In the genomic region with DNA sequence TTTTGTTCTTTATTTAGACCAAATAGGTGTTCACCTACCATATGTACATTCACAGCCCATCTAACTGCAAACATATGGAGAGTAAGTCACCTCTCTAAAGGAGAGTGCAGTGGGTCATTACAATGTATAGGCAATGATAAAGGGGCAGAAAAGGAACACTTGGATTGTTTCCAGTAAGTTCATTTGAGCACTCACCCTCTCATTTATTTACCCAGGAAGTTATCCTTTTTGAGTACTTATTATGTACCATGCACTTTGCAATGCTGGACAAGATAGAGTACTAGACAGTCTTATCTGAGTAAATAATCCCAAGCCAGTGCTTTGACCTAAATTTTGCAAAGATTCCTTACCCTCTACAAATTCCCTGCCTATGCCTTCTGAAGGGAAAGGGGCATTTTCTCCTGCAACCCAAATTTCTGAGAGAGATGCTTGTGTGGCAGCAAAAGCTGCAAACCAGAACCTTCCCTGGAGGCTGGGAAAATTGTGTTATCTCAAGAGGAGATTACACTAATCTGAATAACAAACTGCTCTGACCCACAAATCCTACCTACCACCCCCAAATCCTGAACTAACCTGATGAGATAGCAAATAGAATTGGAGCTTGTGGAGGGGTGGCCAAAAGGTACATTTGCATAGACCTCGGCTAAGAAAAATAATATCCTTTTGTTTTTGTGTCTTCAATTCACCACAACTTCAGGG, we compare ENCODE assay signal across 30 cellular contexts. TPM values are rescaled to one million over a fixed set of nuclear protein-coding genes. Genes with fewer than 3 reads are reported as not detected.
DNase-seq lines count a peak whose midpoint lies in the region; ATAC-seq lines count a peak whose summit lies in the region.
"Had no signal": no experiment of that assay in that cellular context is flagged by ENCODE, and none has a peak within 500 bp of the region (broad histone marks: within the 10 kb centered on the region; RNA-seq: fewer than 3 reads in every experiment).

No MANE protein-coding gene starts in this region.

- no peak overlapping the region for H3K4me3 ChIP-seq in HUES48 (ENCODE audit: low read depth, low read length)
- H3K4me3 ChIP-seq: ascending aorta, left ventricle myocardium inferior, thoracic aorta had no signal

- no peaks in the 10 kb centered on the region for H3K36me3 Mint-ChIP-seq in activated T-helper 17 cell treated with anti-CD3 and anti-CD28 coated beads, Interleukin-2, amount 50 U/mL, for 72 hours (ENCODE audit: low read depth)
- H3K36me3 Mint-ChIP-seq: immature natural killer cell, natural killer cell had no signal

- no peak overlapping the region for H3K27ac Mint-ChIP-seq in activated T-helper 17 cell treated with anti-CD3 and anti-CD28 coated beads, Interleukin-2, amount 50 U/mL, for 72 hours
- H3K27ac Mint-ChIP-seq: activated naive CD8-positive, alpha-beta T cell; CD4-positive, alpha-beta T cell; immature natural killer cell; natural killer cell had no signal

- H3K4me1 Mint-ChIP-seq in activated T-helper 17 cell treated with anti-CD3 and anti-CD28 coated beads, Interleukin-2, amount 50 U/mL, for 72 hours = no peaks in the 10 kb centered on the region
- H3K4me1 Mint-ChIP-seq: immature natural killer cell, natural killer cell had no signal

- no peak overlapping the region for H3K4me3 Mint-ChIP-seq in activated T-helper 17 cell treated with anti-CD3 and anti-CD28 coated beads, Interleukin-2, amount 50 U/mL, for 72 hours
- H3K4me3 Mint-ChIP-seq: activated naive CD8-positive, alpha-beta T cell; CD4-positive, alpha-beta T cell; immature natural killer cell; natural killer cell had no signal

- H3K4me1 ChIP-seq in HUES48 (ENCODE audit: control insufficient read depth, insufficient read depth, low read length) = peaks cover 43% of the 10 kb centered on the region

- no peak overlapping the region for H3K9ac ChIP-seq in HUES48 (ENCODE audit: low read depth, low read length)

- DNase-seq in DMS153 (lab: John Stamatoyannopoulos, UW) (peak; percentile 66), NCI-H187 (lab: John Stamatoyannopoulos, UW) (peak; percentile 30 to 38), NCI-H82 treated with DMSO at 0.1 percent for 48 hours (lab: John Stamatoyannopoulos, UW; ENCODE audit: unreplicated experiment) (peak; percentile 86), NCI-H2171 (lab: John Stamatoyannopoulos, UW) (no peak), GM19240 (ENCODE audit: insufficient read length, low spot score) (no peak)
- DNase-seq: activated CD4-positive, alpha-beta T cell treated with anti-CD3 and anti-CD28 coated beads, Interleukin-2, amount 50 U/mL, for 1 hour; CD4-positive, alpha-beta T cell; central memory CD4-positive, alpha-beta T cell; immature natural killer cell; left ventricle myocardium inferior; midbrain; natural killer cell; NCI-H2029 treated with DMSO at 0.1 percent for 48 hours; NK-92 treated with Interleukin-12 subunit alpha and Interleukin-12 subunit beta, amount 100 ng/mL, for 24 hours; stimulated activated CD4-positive, alpha-beta T cell treated with anti-CD3 and anti-CD28 coated beads, Interleukin-4, amount 100 ng/mL, for 1 hour; stimulated activated naive CD4-positive, alpha-beta T cell treated with Interleukin-2 at 50 U/mL for 16 hours had no signal

- no peak for ATAC-seq in HG03045 (IDR thresholded peaks at IDR 0.05; ENCODE audit: unreplicated experiment)
- ATAC-seq in activated T-helper 17 cell treated with anti-CD3 and anti-CD28 coated beads, Interleukin-2, amount 50 U/mL, for 72 hours (replicated peaks) = no peak
- ATAC-seq: natural killer cell, Panc1 had no signal

- peak overlapping the region; percentile 65 for H3K27ac ChIP-seq in HUES48 (ENCODE audit: low read depth, low read length)
- H3K27ac ChIP-seq: ascending aorta, epithelial cell of prostate, HL-60, left ventricle myocardium inferior, thoracic aorta had no signal

- H3K36me3 ChIP-seq in HUES48 (ENCODE audit: control insufficient read depth, insufficient read depth, low read length) = no peaks in the 10 kb centered on the region
- H3K36me3 ChIP-seq: ascending aorta, left ventricle myocardium inferior, thoracic aorta had no signal

- H3K27me3 Mint-ChIP-seq in activated T-helper 17 cell treated with anti-CD3 and anti-CD28 coated beads, Interleukin-2, amount 50 U/mL, for 72 hours = no peaks in the 10 kb centered on the region

- H3K27me3 ChIP-seq in HUES48 (ENCODE audit: control insufficient read depth, insufficient read depth, low read length) = no peaks in the 10 kb centered on the region
- H3K27me3 ChIP-seq: ascending aorta had no signal

- H3K9me3 Mint-ChIP-seq in activated T-helper 17 cell treated with anti-CD3 and anti-CD28 coated beads, Interleukin-2, amount 50 U/mL, for 72 hours = no peaks in the 10 kb centered on the region
- H3K9me3 Mint-ChIP-seq: CD4-positive, alpha-beta T cell; natural killer cell had no signal

- no peaks in the 10 kb centered on the region for H3K9me3 ChIP-seq in HUES48 (ENCODE audit: control insufficient read depth, insufficient read depth, low read length)
- H3K9me3 ChIP-seq: ascending aorta, left ventricle myocardium inferior, thoracic aorta had no signal

RNA-seq across cellular contexts. Expression of gene RGS8, which starts 18.6 kb away (rescaled TPM):
- under 1 TPM; 0.04 to 0.08 TPM for total RNA-seq in activated T-helper 17 cell treated with anti-CD3 and anti-CD28 coated beads, Interleukin-2, amount 50 U/mL, for 72 hours
- total RNA-seq: ascending aorta; CD4-positive, alpha-beta T cell; dermis microvascular lymphatic vessel endothelial cell; fibroblast of villous mesenchyme; M059J; natural killer cell; osteoblast; T-helper 1 cell treated with Interleukin-12 subunit alpha and Interleukin-12 subunit beta and Interleukin-4 antibody, amounts not matched to agents 30 ng/mL and 1 ng/mL, for 36 hours; thoracic aorta had no signal

Comparison
In these comparisons a context has a peak if more than half of its experiments do, and no peak if none do; other contexts are left out.
1. DNase-seq: peak in DMS153 (single experiment), NCI-H187 (2 of 2) and NCI-H82 treated with DMSO at 0.1 percent for 48 hours (single experiment); none in NCI-H2171 (single experiment) and GM19240 (single experiment).